Comparison of ENCODE assay signal across 8 cellular contexts in genomic region chr13:38417727-38418126, GRCh38.
DNase-seq lines count a peak whose midpoint lies in the region; ATAC-seq, FAIRE-seq and TF ChIP-seq lines count a peak whose summit lies in the region.

No MANE protein-coding gene starts in this region.

- BruUV-seq in HepG2 (replicated peaks; lab: Mats Ljungman, UMichigan) = no TSS peak

- peaks cover 6% of the 10 kb centered on the region for H3K4me1 Mint-ChIP-seq in activated T-cell treated with anti-CD3 and anti-CD28 coated beads, Interleukin-2, amount 50 U/mL, for 72 hours (ENCODE audit: low read depth)
- H3K4me1 Mint-ChIP-seq in activated T-cell treated with anti-CD3 and anti-CD28 coated beads, Interleukin-2, amount 50 U/mL, for 24 hours (ENCODE audit: low read depth) = peaks cover 8% of the 10 kb centered on the region

- DNase-seq in activated T-cell treated with anti-CD3 and anti-CD28 coated beads, Interleukin-2, amount 50 U/mL, for 72 hours = peak; percentile 1 to 4
- DNase-seq in activated T-cell treated with anti-CD3 and anti-CD28 coated beads, Interleukin-2, amount 50 U/mL, for 24 hours = no peak
- DNase-seq in SKM-1 treated with dmso at 0.1 percent for 144 hours (lab: John Stamatoyannopoulos, UW; ENCODE audit: unreplicated experiment) (peak; percentile 8), HepG2 (ENCODE audit: low spot score) (peak; percentile 8), prostate gland (ENCODE audit: low spot score) (no peak), lower lobe of right lung (no peak)
- no peak for DNase-seq in stimulated activated naive CD4-positive, alpha-beta T cell (lab: John Stamatoyannopoulos, UW)

- no peaks in the 10 kb centered on the region for H3K9me3 Mint-ChIP-seq in activated T-cell treated with anti-CD3 and anti-CD28 coated beads, Interleukin-2, amount 50 U/mL, for 72 hours
- no peaks in the 10 kb centered on the region for H3K9me3 Mint-ChIP-seq in activated T-cell treated with anti-CD3 and anti-CD28 coated beads, Interleukin-2, amount 50 U/mL, for 24 hours

- TF ChIP-seq CTCF in HepG2 (CRISPR knock-in tag; IDR thresholded peaks at IDR 0.05) (peak; percentile 35), prostate gland (IDR thresholded peaks at IDR 0.05) (peak in 1 of 4 experiments; percentile 14), lower lobe of right lung (IDR thresholded peaks at IDR 0.05) (no peak)

- FAIRE-seq in HepG2 (lab: Jason Lieb, UNC) = no peak

- H4K20me1 ChIP-seq in HepG2 (ENCODE audit: insufficient read depth, low read length) = no peaks in the 10 kb centered on the region

- intact Hi-C loops in HepG2 (cut with micrococcal nuclease; ENCODE audit: unreplicated experiment) = no loop called here
- intact Hi-C loops in prostate gland (cut with DNase I) = no loop called here
- intact Hi-C loops in lower lobe of right lung (cut with DNase I) = no loop called here

- H3K4me2 ChIP-seq in HepG2 (ENCODE audit: low read depth, low read length) = no peak overlapping the region

- no peak overlapping the region for H3K4me3 Mint-ChIP-seq in activated T-cell treated with anti-CD3 and anti-CD28 coated beads, Interleukin-2, amount 50 U/mL, for 72 hours
- no peak overlapping the region for H3K4me3 Mint-ChIP-seq in activated T-cell treated with anti-CD3 and anti-CD28 coated beads, Interleukin-2, amount 50 U/mL, for 24 hours

- no peaks in the 10 kb centered on the region for H3K27me3 ChIP-seq in HepG2 (ENCODE audit: control insufficient read depth in 1 of 2, insufficient read depth in 2 of 2, low read length in 2 of 2)
- H3K27me3 ChIP-seq in prostate gland (replicated peaks; ENCODE audit: insufficient read depth) = no peaks in the 10 kb centered on the region
- H3K27me3 ChIP-seq in lower lobe of right lung (ENCODE audit: low read depth) = no peaks in the 10 kb centered on the region

- H3K79me2 ChIP-seq in HepG2 (ENCODE audit: insufficient read depth, low read length) = no peaks in the 10 kb centered on the region

- POLR2A ChIA-PET in HepG2 (lab: Yijun Ruan, JAX) = no interaction called here

- H3K4me3 ChIP-seq in HepG2 (replicated peaks in 1 of 3; ENCODE audit: insufficient read depth in 1 of 3, low read depth in 2 of 3, low read length in 3 of 3) = no peak overlapping the region
- no peak overlapping the region for H3K4me3 ChIP-seq in prostate gland
- no peak overlapping the region for H3K4me3 ChIP-seq in lower lobe of right lung

- no peaks in the 10 kb centered on the region for H3K27me3 Mint-ChIP-seq in activated T-cell treated with anti-CD3 and anti-CD28 coated beads, Interleukin-2, amount 50 U/mL, for 72 hours (ENCODE audit: low read depth)
- no peaks in the 10 kb centered on the region for H3K27me3 Mint-ChIP-seq in activated T-cell treated with anti-CD3 and anti-CD28 coated beads, Interleukin-2, amount 50 U/mL, for 24 hours

- H3K27ac Mint-ChIP-seq in activated T-cell treated with anti-CD3 and anti-CD28 coated beads, Interleukin-2, amount 50 U/mL, for 72 hours = no peak overlapping the region
- no peak overlapping the region for H3K27ac Mint-ChIP-seq in activated T-cell treated with anti-CD3 and anti-CD28 coated beads, Interleukin-2, amount 50 U/mL, for 24 hours

- H3K9ac ChIP-seq in HepG2 (ENCODE audit: insufficient read depth, low read depth, low read length) = no peak overlapping the region

- H3K4me1 ChIP-seq in HepG2 (ENCODE audit: insufficient read depth, low read length) (no peaks in the 10 kb centered on the region), prostate gland (replicated peaks) (no peaks in the 10 kb centered on the region), lower lobe of right lung (no peaks in the 10 kb centered on the region)

- TF ChIP-seq POLR2A in HepG2 (IDR thresholded peaks at IDR 0.05; ENCODE audit: insufficient read depth in 1 of 2, low read depth in 2 of 2, low read length in 2 of 2) = no peak
- no peak for TF ChIP-seq POLR2A in prostate gland (IDR thresholded peaks at IDR 0.05)

- no peaks in the 10 kb centered on the region for H3K36me3 Mint-ChIP-seq in activated T-cell treated with anti-CD3 and anti-CD28 coated beads, Interleukin-2, amount 50 U/mL, for 72 hours (ENCODE audit: insufficient read depth in 2 of 2)
- no peaks in the 10 kb centered on the region for H3K36me3 Mint-ChIP-seq in activated T-cell treated with anti-CD3 and anti-CD28 coated beads, Interleukin-2, amount 50 U/mL, for 24 hours (ENCODE audit: low read depth)

- peak; percentile 64 to 77 for ATAC-seq in activated T-cell treated with anti-CD3 and anti-CD28 coated beads, Interleukin-2, amount 50 U/mL, for 72 hours (replicated peaks in 1 of 2)
- ATAC-seq in HG03060 (IDR thresholded peaks at IDR 0.05; ENCODE audit: low read depth, unreplicated experiment) (peak; percentile 35), HepG2 (peak; percentile 95), lower lobe of right lung (no peak)

- H3K36me3 ChIP-seq in HepG2 (replicated peaks in 1 of 2; ENCODE audit: control insufficient read depth in 1 of 2, insufficient read depth in 2 of 2, low read length in 2 of 2) (no peaks in the 10 kb centered on the region), prostate gland (no peaks in the 10 kb centered on the region), lower lobe of right lung (no peaks in the 10 kb centered on the region)

- CTCF ChIA-PET in HepG2 (lab: Yijun Ruan, JAX; ENCODE audit: low intra/inter-chr PET ratio, low total read pairs) = no interaction called here

- in situ Hi-C loops in HepG2 (cut with HindIII; ENCODE audit: extremely low pct_ligation_motif_present, low pct_unique_long_range_greater_than_20kb) = no loop called here

- H2AFZ ChIP-seq in HepG2 (ENCODE audit: low read length) = no peak overlapping the region

- TF ChIP-seq RAD21 in HepG2 (CRISPR knock-in tag; IDR thresholded peaks at IDR 0.05) = no peak

- TF ChIP-seq EP300 in HepG2 (IDR thresholded peaks at IDR 0.05; ENCODE audit: low read depth in 2 of 2, low read length in 2 of 2) (no peak), HepG2 (CRISPR knock-in tag; IDR thresholded peaks at IDR 0.05; ENCODE audit: borderline replicate concordance) (no peak)

- H3K9me3 ChIP-seq in HepG2 (ENCODE audit: low read length) (no peaks in the 10 kb centered on the region), prostate gland (no peaks in the 10 kb centered on the region), lower lobe of right lung (no peaks in the 10 kb centered on the region)

- H3K27ac ChIP-seq in HepG2 (ENCODE audit: extremely low read length, insufficient read depth, low read length) (no peak overlapping the region), prostate gland (no peak overlapping the region), lower lobe of right lung (no peak overlapping the region)

- WGBS in HepG2 (ENCODE audit: low lambda C conversion rate) = 54% methylated on average over 2 of the region's 2 CpGs
- WGBS in prostate gland = 69% methylated on average over 2 of the region's 2 CpGs

TF ChIP-seq in HepG2, 621 proteins besides CTCF, POLR2A, EP300 and RAD21:
- TF ChIP-seq STAG1 (CRISPR knock-in tag; IDR thresholded peaks at IDR 0.05) = peak; percentile 35; the same call in 1 of the 2 replicates
- TF ChIP-seq HNF1B (CRISPR knock-in tag; IDR thresholded peaks at IDR 0.05) = no peak

Comparison
In these comparisons a context has a peak if more than half of its experiments do, and no peak if none do; other contexts are left out.
1. DNase-seq: peak in activated T-cell treated with anti-CD3 and anti-CD28 coated beads, Interleukin-2, amount 50 U/mL, for 72 hours (2 of 2), SKM-1 treated with dmso at 0.1 percent for 144 hours (single experiment) and HepG2 (single experiment); none in activated T-cell treated with anti-CD3 and anti-CD28 coated beads, Interleukin-2, amount 50 U/mL, for 24 hours (single experiment), prostate gland (single experiment), stimulated activated naive CD4-positive, alpha-beta T cell (0 of 6) and lower lobe of right lung (single experiment).
2. ATAC-seq: peak in activated T-cell treated with anti-CD3 and anti-CD28 coated beads, Interleukin-2, amount 50 U/mL, for 72 hours (2 of 2), HG03060 (single experiment) and HepG2 (single experiment); none in lower lobe of right lung (0 of 2).